In genomic region chr6:63663882-63664281, GRCh38 we compare ENCODE assay signal across 24 cellular contexts. TPM values are rescaled to one million over a fixed set of nuclear protein-coding genes. Genes with fewer than 3 reads are reported as not detected.
DNase-seq lines count a peak whose midpoint lies in the region; ATAC-seq, FAIRE-seq and TF ChIP-seq lines count a peak whose summit lies in the region.
"Had no signal": no experiment of that assay in that cellular context is flagged by ENCODE, and none has a peak within 500 bp of the region (broad histone marks: within the 10 kb centered on the region; RNA-seq: fewer than 3 reads in every experiment).

No MANE protein-coding gene starts in this region.

- H3K9me3 Mint-ChIP-seq in HFFc6: no peaks in the 10 kb centered on the region
- H3K9me3 Mint-ChIP-seq in activated T-cell treated with anti-CD3 and anti-CD28 coated beads, Interleukin-2, amount 50 U/mL, for 4 hours: no peaks in the 10 kb centered on the region
- H3K9me3 Mint-ChIP-seq: activated CD8-positive, alpha-beta T cell treated with anti-CD3 and anti-CD28 coated beads for 36 hours; stimulated activated effector memory CD8-positive, alpha-beta T cell treated with anti-CD3 and anti-CD28 coated beads, Interleukin-12 subunit alpha, Interleukin-12 subunit beta, amount 100 ng/mL, for 72 hours had no signal

- no peak for TF ChIP-seq RAD21 in A549 (conservative IDR thresholded peaks at IDR 0.05 in 1 of 2, IDR thresholded peaks at IDR 0.05 in 1 of 2)

- POLR2A ChIA-PET in A549 (lab: Yijun Ruan, JAX): interaction anchor here (1.4 kb wide), 1 partner anchor 28 kb away, joined by 8 read pairs; the partner anchor contains the start of gene PHF3

- ATAC-seq in A549: no peak
- ATAC-seq in activated T-cell treated with anti-CD3 and anti-CD28 coated beads, Interleukin-2, amount 50 U/mL, for 4 hours: no peak
- ATAC-seq: activated CD8-positive, alpha-beta T cell treated with anti-CD3 and anti-CD28 coated beads for 36 hours; stimulated activated effector memory CD8-positive, alpha-beta T cell treated with anti-CD3 and anti-CD28 coated beads, Interleukin-12 subunit alpha, Interleukin-12 subunit beta, amount 100 ng/mL, for 72 hours had no signal

- H3K4me3 Mint-ChIP-seq in HFFc6: 0 out of 2 replicates have a peak overlapping the region, but pooled peaks have one; percentile 14
- no peak overlapping the region for H3K4me3 Mint-ChIP-seq in activated T-cell treated with anti-CD3 and anti-CD28 coated beads, Interleukin-2, amount 50 U/mL, for 4 hours
- H3K4me3 Mint-ChIP-seq: activated CD8-positive, alpha-beta T cell treated with anti-CD3 and anti-CD28 coated beads for 36 hours; stimulated activated effector memory CD8-positive, alpha-beta T cell treated with anti-CD3 and anti-CD28 coated beads, Interleukin-12 subunit alpha, Interleukin-12 subunit beta, amount 100 ng/mL, for 72 hours had no signal

- no peak for FAIRE-seq in A549 (lab: Jason Lieb, UNC)
- FAIRE-seq: GM12892 had no signal

- in situ Hi-C loops in brain microvascular endothelial cell (cut with HindIII; ENCODE audit: low pct_ligation_motif_present, low sequenced_read_pairs): no loop called here

- no peaks in the 10 kb centered on the region for H3K36me3 ChIP-seq in brain microvascular endothelial cell (replicated peaks)
- H3K36me3 ChIP-seq in neutrophil: no peaks in the 10 kb centered on the region
- H3K36me3 ChIP-seq: esophagus muscularis mucosa, lower lobe of right lung, MG63, suprapubic skin had no signal

- no peak overlapping the region for H3K4me3 ChIP-seq in A549
- H3K4me3 ChIP-seq in brain microvascular endothelial cell (ENCODE audit: low read depth, low read length): no peak overlapping the region
- H3K4me3 ChIP-seq in neutrophil (ENCODE audit: low read depth in 1 of 2, low read length in 1 of 2): no peak overlapping the region
- H3K4me3 ChIP-seq: coronary artery, esophagus muscularis mucosa, lower lobe of right lung, MG63, PC-9, suprapubic skin had no signal

- H3K9me3 ChIP-seq in A549 (no peaks in the 10 kb centered on the region), neutrophil (no peaks in the 10 kb centered on the region)
- H3K9me3 ChIP-seq: esophagus muscularis mucosa, lower lobe of right lung, MG63, suprapubic skin had no signal

- peaks cover 4% of the 10 kb centered on the region; the same call in 1 of the 2 replicates for H3K36me3 Mint-ChIP-seq in HFFc6 (ENCODE audit: low read depth)
- peaks cover 14% of the 10 kb centered on the region for H3K36me3 Mint-ChIP-seq in activated T-cell treated with anti-CD3 and anti-CD28 coated beads, Interleukin-2, amount 50 U/mL, for 4 hours (ENCODE audit: insufficient read depth)
- H3K36me3 Mint-ChIP-seq: stimulated activated effector memory CD8-positive, alpha-beta T cell treated with anti-CD3 and anti-CD28 coated beads, Interleukin-12 subunit alpha, Interleukin-12 subunit beta, amount 100 ng/mL, for 72 hours had no signal

- no peak for TF ChIP-seq POLR2A in A549 (IDR thresholded peaks at IDR 0.05; ENCODE audit: low read length)

- peaks cover 23% of the 10 kb centered on the region for H3K4me1 Mint-ChIP-seq in HFFc6 (ENCODE audit: low read depth)
- peaks cover 70% of the 10 kb centered on the region for H3K4me1 Mint-ChIP-seq in activated T-cell treated with anti-CD3 and anti-CD28 coated beads, Interleukin-2, amount 50 U/mL, for 4 hours (ENCODE audit: low read depth)

- DNase-seq in A549 (ENCODE audit: low read depth in 1 of 2, low spot score in 1 of 2): no peak
- DNase-seq in HFFc6: no peak
- no peak for DNase-seq in brain microvascular endothelial cell
- DNase-seq in RPMI8226: no peak
- DNase-seq in NCI-H82 (lab: John Stamatoyannopoulos, UW): no peak
- no peak for DNase-seq in activated T-cell treated with anti-CD3 and anti-CD28 coated beads, Interleukin-2, amount 50 U/mL, for 4 hours
- no peak for DNase-seq in anterior cingulate cortex (lab: John Stamatoyannopoulos, UW)
- DNase-seq: activated CD4-positive, CD25-positive, alpha-beta regulatory T cell treated with anti-CD3 and anti-CD28 coated beads, Interleukin-2, amount 50 U/mL, for 72 hours; activated CD8-positive, alpha-beta T cell treated with anti-CD3 and anti-CD28 coated beads for 36 hours; activated effector memory CD4-positive, alpha-beta T cell treated with anti-CD3 and anti-CD28 coated beads, Interleukin-2, amount 50 U/mL, for 16 hours; DMS79 treated with DMSO at 0.1 percent for 48 hours; lower lobe of right lung; NCI-H1417 treated with DMSO at 0.1 percent for 48 hours; NCI-H2081 treated with DMSO at 0.1 percent for 48 hours; NCI-H446; PC-9; SHP77 treated with DMSO at 0.1 percent for 48 hours had no signal

- no peaks in the 10 kb centered on the region for H3K27me3 Mint-ChIP-seq in HFFc6 (ENCODE audit: insufficient read depth)
- no peaks in the 10 kb centered on the region for H3K27me3 Mint-ChIP-seq in activated T-cell treated with anti-CD3 and anti-CD28 coated beads, Interleukin-2, amount 50 U/mL, for 4 hours (ENCODE audit: low read depth)
- H3K27me3 Mint-ChIP-seq: activated CD8-positive, alpha-beta T cell treated with anti-CD3 and anti-CD28 coated beads for 36 hours had no signal

- TF ChIP-seq EP300 in A549 (IDR thresholded peaks at IDR 0.05): no peak

- H3K27ac ChIP-seq in A549: peak overlapping the region in 1 of 2 experiments; percentile 70; a peak in 1 of 6 replicates
- peak overlapping the region; percentile 86 for H3K27ac ChIP-seq in brain microvascular endothelial cell
- peak overlapping the region; percentile 31 for H3K27ac ChIP-seq in neutrophil
- H3K27ac ChIP-seq: coronary artery, esophagus muscularis mucosa, lower lobe of right lung, PC-9 had no signal

- CTCF ChIA-PET in A549 (lab: Yijun Ruan, JAX): interaction anchor here (1.0 to 1.6 kb wide), 3 partner anchors 12 to 101 kb away, joined by 3 to 5 read pairs (median 5); partner anchors contain the start of gene PHF3

- H3K27me3 ChIP-seq in brain microvascular endothelial cell (replicated peaks): no peaks in the 10 kb centered on the region
- H3K27me3 ChIP-seq in neutrophil: no peaks in the 10 kb centered on the region
- H3K27me3 ChIP-seq: esophagus muscularis mucosa, MG63, suprapubic skin had no signal

- H3K27ac Mint-ChIP-seq in HFFc6: peak overlapping the region; percentile 76
- H3K27ac Mint-ChIP-seq: activated CD8-positive, alpha-beta T cell treated with anti-CD3 and anti-CD28 coated beads for 36 hours; stimulated activated effector memory CD8-positive, alpha-beta T cell treated with anti-CD3 and anti-CD28 coated beads, Interleukin-12 subunit alpha, Interleukin-12 subunit beta, amount 100 ng/mL, for 72 hours had no signal

- peaks cover 18% of the 10 kb centered on the region for H3K4me1 ChIP-seq in A549
- H3K4me1 ChIP-seq in neutrophil (ENCODE audit: control insufficient read depth in 1 of 2, insufficient read depth in 1 of 2, low read depth in 1 of 2, low read length in 1 of 2): no peaks in the 10 kb centered on the region

- no peak for TF ChIP-seq CTCF in A549 (IDR thresholded peaks at IDR 0.05)
- TF ChIP-seq CTCF in HFFc6 (IDR thresholded peaks at IDR 0.05): no peak
- TF ChIP-seq CTCF in brain microvascular endothelial cell (IDR thresholded peaks at IDR 0.05; ENCODE audit: low read depth, low read length, missing control alignments): no peak
- no peak for TF ChIP-seq CTCF in neutrophil (IDR thresholded peaks at IDR 0.05)

- H3K4me2 ChIP-seq in A549: peak overlapping the region; percentile 44
- H3K4me2 ChIP-seq: PC-9 had no signal

TF ChIP-seq in A549, 52 proteins besides CTCF, POLR2A, EP300 and RAD21 (continues in another document):
- TF ChIP-seq ZC3H11A (IDR thresholded peaks at IDR 0.05) (no peak), FOXS1 (CRISPR knock-in tag; IDR thresholded peaks at IDR 0.05) (no peak), NR3C1 (IDR thresholded peaks at IDR 0.05) (no peak), NPAS2 (CRISPR knock-in tag; IDR thresholded peaks at IDR 0.05; ENCODE audit: borderline replicate concordance) (no peak), HEYL (CRISPR knock-in tag; IDR thresholded peaks at IDR 0.05) (no peak), E2F6 (IDR thresholded peaks at IDR 0.05; ENCODE audit: borderline replicate concordance, low read depth) (no peak), KDM5A (IDR thresholded peaks at IDR 0.05) (no peak), NFE2L2 (conservative IDR thresholded peaks at IDR 0.05; ENCODE audit: low read length) (no peak), MAX (IDR thresholded peaks at IDR 0.05) (no peak), ZSCAN20 (CRISPR knock-in tag; IDR thresholded peaks at IDR 0.05) (no peak), HES2 (IDR thresholded peaks at IDR 0.05) (no peak), SREBF2 (IDR thresholded peaks at IDR 0.05) (no peak), EHF (CRISPR knock-in tag; IDR thresholded peaks at IDR 0.05) (no peak)

RNA-seq across cellular contexts. Expression of gene PHF3, which starts 28.3 kb away (rescaled TPM):
- polyA plus RNA-seq in A549 (2011; rRNA removed) (19.5 and 28.4 TPM in 2 replicates), A549 (2017; fragmentation: RNase III; extraction: RNeasy Plus Mini Kit Qiagen cat#74134 plus additional on column Dnase treatment) (13.1 to 13.9 TPM (median 13.7 TPM) in 3 replicates)
- 2.7 and 2.8 TPM in 2 replicates for polyA plus RNA-seq in A549 (2012; cell fraction: cytosol; rRNA removed)
- polyA plus RNA-seq in A549 (2012; cell fraction: nucleus; rRNA removed): 2.7 and 2.8 TPM in 2 replicates
- polyA minus RNA-seq in A549 (2011; rRNA and poly(A)+ RNA removed): 18.1 and 18.2 TPM in 2 replicates
- 10 to 100 TPM; 22.4 to 27.8 (median 26.2) TPM for total RNA-seq in HFFc6 (2021; fragmentation: NEBNext Ultra II Directional; extraction: Animal tissue kit (Norgen Biotek cat#: 25700))
- total RNA-seq in activated T-cell treated with anti-CD3 and anti-CD28 coated beads, Interleukin-2, amount 50 U/mL, for 4 hours: 10 to 100 TPM; 27.7 to 30.5 (median 28.9) TPM
